29 cellular contexts compared by ENCODE assay signal in the genomic region with DNA sequence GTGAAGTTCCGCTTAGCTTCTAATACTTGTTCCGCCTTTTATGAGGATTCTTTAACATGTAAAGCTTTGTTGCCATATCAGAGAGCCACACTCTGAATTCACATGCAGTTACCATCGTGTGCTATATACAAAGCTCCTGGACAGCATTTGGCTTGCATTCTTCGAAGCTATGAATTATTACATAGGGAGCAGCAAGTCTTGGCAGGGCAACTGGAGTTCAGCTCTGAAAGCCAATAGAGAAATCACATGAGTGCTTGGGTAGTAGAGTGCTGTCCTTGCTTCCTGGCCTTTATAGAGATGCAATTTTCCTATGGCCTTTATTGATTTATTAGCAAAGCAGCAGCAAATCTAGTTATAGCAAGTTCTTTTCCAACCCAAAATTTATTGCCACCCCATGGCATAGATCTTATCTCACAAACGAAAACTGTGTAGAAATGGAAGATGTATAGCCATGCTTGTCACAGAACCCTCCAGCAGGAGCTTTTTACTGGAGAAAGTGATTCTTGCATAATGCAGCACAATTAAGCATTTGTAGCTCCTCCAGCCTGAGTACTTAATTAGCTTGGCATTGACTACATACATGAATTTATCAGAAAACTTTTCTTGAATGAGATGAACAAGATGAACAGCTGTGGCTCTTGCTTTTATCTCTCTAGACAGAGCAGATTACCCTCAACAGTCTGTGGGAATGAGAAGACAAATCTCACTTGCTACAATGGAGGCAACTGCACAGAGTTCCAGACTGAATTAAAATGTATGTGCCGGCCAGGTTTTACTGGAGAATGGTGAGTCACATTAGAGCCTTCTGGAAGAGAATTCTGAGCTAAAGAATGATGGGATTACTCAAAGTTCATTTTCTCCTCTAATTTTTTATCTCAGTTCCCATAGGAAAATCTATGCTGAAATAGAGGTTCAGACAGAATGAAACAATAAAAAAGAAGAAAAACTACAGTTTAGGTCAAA.
A peak's percentile ranks its signal among the peaks of the same experiment; 100 is the strongest.
DNase-seq lines count a peak whose midpoint lies in the region; ATAC-seq, FAIRE-seq and TF ChIP-seq lines count a peak whose summit lies in the region.
"Had no signal": no experiment of that assay in that cellular context is flagged by ENCODE, and none has a peak within 500 bp of the region (broad histone marks: within the 10 kb centered on the region; RNA-seq: fewer than 3 reads in every experiment).

No MANE protein-coding gene starts in this region.

- no peak overlapping the region for H3K4me3 ChIP-seq in A673 (ENCODE audit: low read depth, low read length, poor library complexity, severe bottlenecking)
- H3K4me3 ChIP-seq in HAP-1 = no peak overlapping the region
- H3K4me3 ChIP-seq in SK-N-MC = peak overlapping the region; percentile 24
- no peak overlapping the region for H3K4me3 ChIP-seq in fibroblast of the aortic adventitia (ENCODE audit: low read depth, low read length)
- H3K4me3 ChIP-seq: MG63, uterus had no signal

- no peak overlapping the region for H3K9ac ChIP-seq in SK-N-MC (ENCODE audit: insufficient read length)
- H3K9ac ChIP-seq: parathyroid adenoma had no signal

- no peak for TF ChIP-seq CTCF in A673 (conservative IDR thresholded peaks at IDR 0.05; ENCODE audit: low read depth, low read length)
- TF ChIP-seq CTCF in fibroblast of the aortic adventitia (IDR thresholded peaks at IDR 0.05; ENCODE audit: insufficient read depth, low read length) = no peak

- H3K4me1 ChIP-seq in A673 (ENCODE audit: insufficient read depth, low read length, poor library complexity, severe bottlenecking) (peaks cover 13% of the 10 kb centered on the region), HAP-1 (peaks cover 49% of the 10 kb centered on the region)
- H3K4me1 ChIP-seq: Caco-2, parathyroid adenoma, uterus had no signal

- no peaks in the 10 kb centered on the region for H3K27me3 ChIP-seq in A673 (replicated peaks; ENCODE audit: insufficient read depth, low read depth, low read length, poor library complexity)
- no peaks in the 10 kb centered on the region for H3K27me3 ChIP-seq in HAP-1 (ENCODE audit: low read depth)
- H3K27me3 ChIP-seq: MG63, uterus had no signal

- ATAC-seq in HG03159 (IDR thresholded peaks at IDR 0.05; ENCODE audit: unreplicated experiment) = no peak
- ATAC-seq: left ventricle myocardium superior; natural killer cell; right cardiac atrium; stimulated activated naive B cell treated with anti-CD40 and anti-IgM and Interleukin-4, amounts not matched to agents 10 μg/mL and 1 μg/mL and 100 μg/mL, for 72 hours had no signal

- in situ Hi-C loops in HAP-1 (cut with MboI; ENCODE audit: low sequenced_read_pairs) = no loop called here

- POLR2A ChIA-PET in A673 (lab: Charles Lee; ENCODE audit: low non-redundant PET) = no interaction called here

- CTCF ChIA-PET in A673 (lab: Charles Lee) = interaction anchor here (0.6 to 1.1 kb wide), 2 partner anchors 38 to 40 kb away, joined by 3 to 9 read pairs; no protein-coding TSS in a partner anchor

- H3K36me3 ChIP-seq in A673 (ENCODE audit: insufficient read depth, low read length, poor library complexity, severe bottlenecking) (no peaks in the 10 kb centered on the region), HAP-1 (replicated peaks) (no peaks in the 10 kb centered on the region), SK-N-MC (ENCODE audit: insufficient read depth, low read length) (no peaks in the 10 kb centered on the region)
- H3K36me3 ChIP-seq: MG63, uterus had no signal

- H3K27ac ChIP-seq in A673 (ENCODE audit: low read depth, low read length, poor library complexity, severe bottlenecking) (no peak overlapping the region), SK-N-MC (0 out of 2 replicates have a peak overlapping the region, but pooled peaks have one; percentile 37)
- H3K27ac ChIP-seq: parathyroid adenoma, uterus had no signal

- intact Hi-C loops in A673 (cut with micrococcal nuclease; ENCODE audit: unreplicated experiment) = no loop called here

- BruUV-seq in A673 (replicated peaks; lab: Mats Ljungman, UMichigan) = no TSS peak

- H3K9me3 ChIP-seq in A673 (ENCODE audit: low read depth, low read length, poor library complexity, severe bottlenecking) = no peaks in the 10 kb centered on the region
- H3K9me3 ChIP-seq in HAP-1 = no peaks in the 10 kb centered on the region
- no peaks in the 10 kb centered on the region for H3K9me3 ChIP-seq in SK-N-MC (ENCODE audit: low read depth, low read length)
- H3K9me3 ChIP-seq: Caco-2, MG63, uterus had no signal

- no peak for FAIRE-seq in HTR-8/SVneo (lab: Jason Lieb, UNC)
- FAIRE-seq: GM12891 had no signal

- DNase-seq in A673 (ENCODE audit: low spot score) (peak; percentile 35), HAP-1 (ENCODE audit: low spot score in 2 of 2) (peak; percentile 20 to 28), SK-N-MC (ENCODE audit: low read depth, low spot score) (peak; percentile 32), fibroblast of the aortic adventitia (ENCODE audit: low read depth) (peak; percentile 77), activated T-cell treated with anti-CD3 and anti-CD28 coated beads for 4 hours (no peak), HTR-8/SVneo (ENCODE audit: insufficient read length, low spot score) (no peak), LoVo (ENCODE audit: low spot score) (no peak)
- DNase-seq: activated CD4-positive, alpha-beta T cell treated with anti-CD3 and anti-CD28 coated beads, Interleukin-2, amount 50 U/mL, for 48 hours; activated CD8-positive, alpha-beta memory T cell treated with anti-CD3 and anti-CD28 coated beads, Interleukin-2, amount 50 U/mL, for 4 hours; C1 segment of cervical spinal cord; Caco-2; effector CD8-positive, alpha-beta T cell; HCEC 1CT; hypothalamus; left ventricle myocardium superior; MG63; midbrain; natural killer cell; NCI-H1436 treated with DMSO at 0.1 percent for 48 hours; NCI-H2171 treated with DMSO at 0.1 percent for 48 hours; right cardiac atrium; stimulated activated CD4-positive, alpha-beta T cell treated with anti-CD3 and anti-CD28 coated beads, Interleukin-12 subunit alpha, Interleukin-12 subunit beta, amount 100 ng/mL, for 4 hours; stimulated activated CD4-positive, alpha-beta T cell treated with anti-CD3 and anti-CD28 coated beads, Interleukin-4, amount 100 ng/mL, for 24 hours; stimulated activated naive B cell treated with anti-CD40 and anti-IgM and Interleukin-4, amounts not matched to agents 10 μg/mL and 1 μg/mL and 100 μg/mL, for 72 hours; T-helper 9 cell; uterus had no signal

Comparison
In these comparisons a context has a peak if more than half of its experiments do, and no peak if none do; other contexts are left out.
1. DNase-seq: peak in A673 (single experiment), HAP-1 (2 of 2), SK-N-MC (single experiment) and fibroblast of the aortic adventitia (single experiment); none in activated T-cell treated with anti-CD3 and anti-CD28 coated beads for 4 hours (single experiment), HTR-8/SVneo (single experiment) and LoVo (single experiment).